In genomic region chr11:68748061-68748460, GRCh38 we compare ENCODE assay signal across 23 cellular contexts. TPM values are rescaled to one million over a fixed set of nuclear protein-coding genes. Genes with fewer than 3 reads are reported as not detected.
DNase-seq lines count a peak whose midpoint lies in the region; ATAC-seq and TF ChIP-seq lines count a peak whose summit lies in the region.
"Had no signal": no experiment of that assay in that cellular context is flagged by ENCODE, and none has a peak within 500 bp of the region (broad histone marks: within the 10 kb centered on the region; RNA-seq: fewer than 3 reads in every experiment).

No MANE protein-coding gene starts in this region.

- H3K27ac ChIP-seq in GM23338 (ENCODE audit: low read depth) (0 out of 2 replicates have a peak overlapping the region, but pooled peaks have one; percentile 78), PC-3 (ENCODE audit: low read length) (no peak overlapping the region), neutrophil (peak overlapping the region; percentile 80)
- H3K27ac ChIP-seq: A549; BLaER1 treated with 17β-estradiol and CSF1 and Interleukin-3, amounts not matched to agents 10 nM and 100 nM; GM23248 had no signal

- POLR2A ChIA-PET in PC-3 (lab: Charles Lee; ENCODE audit: unreplicated experiment): interaction anchor here (0.6 kb wide), 1 partner anchor 216 kb away, joined by 3 read pairs; no protein-coding TSS in a partner anchor

- H3K9me2 ChIP-seq in GM23338 (ENCODE audit: insufficient read depth) (no peaks in the 10 kb centered on the region), PC-3 (replicated peaks; ENCODE audit: low read length) (no peaks in the 10 kb centered on the region)

- H3K36me3 Mint-ChIP-seq in GM23338 (ENCODE audit: low read depth): peaks cover 56% of the 10 kb centered on the region
- no peaks in the 10 kb centered on the region for H3K36me3 Mint-ChIP-seq in natural killer cell treated with Interleukin-12 subunit alpha and Interleukin-12 subunit beta and Interleukin-15 and Interleukin-18, amount 100 ng/mL, for 72 hours

- no peak for DNase-seq in GM23338 (ENCODE audit: low spot score)
- DNase-seq in PC-3: peak; percentile 60
- DNase-seq in hepatic stellate cell (ENCODE audit: low spot score): no peak
- DNase-seq in natural killer cell treated with Interleukin-12 subunit alpha and Interleukin-12 subunit beta and Interleukin-15 and Interleukin-18, amount 100 ng/mL, for 72 hours (ENCODE audit: low spot score): no peak
- DNase-seq: 8988T; ACHN; AML-193; BE2C; Calu3; CD4-positive, alpha-beta T cell; COR-L47; DMS53; DMS79 treated with DMSO at 0.1 percent for 48 hours; GF-D8; GM23248; H9; HFFc6 had no signal

- H3K36me3 ChIP-seq in GM23338 (ENCODE audit: insufficient read depth) (peaks cover 26% of the 10 kb centered on the region), PC-3 (ENCODE audit: low read depth, low read length) (peaks cover 17% of the 10 kb centered on the region; the same call in 1 of the 2 replicates), neutrophil (peaks cover 38% of the 10 kb centered on the region)
- H3K36me3 ChIP-seq: BE2C had no signal

- H4K20me1 ChIP-seq in GM23338 (replicated peaks; ENCODE audit: insufficient read depth) (no peaks in the 10 kb centered on the region), PC-3 (ENCODE audit: low read length) (no peaks in the 10 kb centered on the region)

- CTCF ChIA-PET in PC-3 (lab: Charles Lee): no interaction called here

- peaks cover 4% of the 10 kb centered on the region; the same call in 1 of the 2 replicates for H3F3A ChIP-seq in GM23338 (replicated peaks; ENCODE audit: low read depth)
- H3F3A ChIP-seq in PC-3 (ENCODE audit: low read length, unreplicated experiment): no peaks in the 10 kb centered on the region

- H3K27me3 ChIP-seq in GM23338 (ENCODE audit: insufficient read depth) (no peaks in the 10 kb centered on the region), PC-3 (ENCODE audit: low read length) (no peaks in the 10 kb centered on the region), neutrophil (no peaks in the 10 kb centered on the region)
- H3K27me3 ChIP-seq: BE2C had no signal

- no peak for ATAC-seq in GM23338
- no peak for ATAC-seq in PC-3
- no peak for ATAC-seq in GM19324 (IDR thresholded peaks at IDR 0.05; ENCODE audit: low FRiP score, unreplicated experiment)
- ATAC-seq in natural killer cell treated with Interleukin-12 subunit alpha and Interleukin-12 subunit beta and Interleukin-15 and Interleukin-18, amount 100 ng/mL, for 72 hours: no peak
- ATAC-seq: A549, HCT116 had no signal

- H3K4me3 Mint-ChIP-seq in GM23338: peak overlapping the region; percentile 52
- no peak overlapping the region for H3K4me3 Mint-ChIP-seq in natural killer cell treated with Interleukin-12 subunit alpha and Interleukin-12 subunit beta and Interleukin-15 and Interleukin-18, amount 100 ng/mL, for 72 hours
- H3K4me3 Mint-ChIP-seq: CD14-positive monocyte; CD4-positive, alpha-beta T cell; HFFc6 had no signal

- H3K27ac Mint-ChIP-seq in GM23338: peak overlapping the region; percentile 85
- H3K27ac Mint-ChIP-seq in natural killer cell treated with Interleukin-12 subunit alpha and Interleukin-12 subunit beta and Interleukin-15 and Interleukin-18, amount 100 ng/mL, for 72 hours: no peak overlapping the region
- H3K27ac Mint-ChIP-seq: HFFc6 had no signal

- peaks cover 13% of the 10 kb centered on the region for H3K27me3 Mint-ChIP-seq in GM23338 (ENCODE audit: insufficient read depth, low read depth, poor library complexity)
- H3K27me3 Mint-ChIP-seq in natural killer cell treated with Interleukin-12 subunit alpha and Interleukin-12 subunit beta and Interleukin-15 and Interleukin-18, amount 100 ng/mL, for 72 hours: no peaks in the 10 kb centered on the region
- H3K27me3 Mint-ChIP-seq: CD4-positive, alpha-beta T cell had no signal

- TF ChIP-seq CTCF in GM23338 (conservative IDR thresholded peaks at IDR 0.05; ENCODE audit: low read depth in 2 of 2): no peak
- TF ChIP-seq CTCF in PC-3 (conservative IDR thresholded peaks at IDR 0.05; ENCODE audit: low read depth, low read length): no peak
- TF ChIP-seq CTCF in neutrophil (IDR thresholded peaks at IDR 0.05): no peak

- H3K9me3 Mint-ChIP-seq in GM23338: no peaks in the 10 kb centered on the region; the same call in 1 of the 3 replicates
- H3K9me3 Mint-ChIP-seq in natural killer cell treated with Interleukin-12 subunit alpha and Interleukin-12 subunit beta and Interleukin-15 and Interleukin-18, amount 100 ng/mL, for 72 hours: no peaks in the 10 kb centered on the region
- H3K9me3 Mint-ChIP-seq: CD4-positive, alpha-beta T cell; H9; HFFc6 had no signal

- peaks cover 45% of the 10 kb centered on the region for H3K4me1 Mint-ChIP-seq in GM23338
- peaks cover 0 to 9% of the 10 kb centered on the region in 2 donors for H3K4me1 Mint-ChIP-seq in natural killer cell treated with Interleukin-12 subunit alpha and Interleukin-12 subunit beta and Interleukin-15 and Interleukin-18, amount 100 ng/mL, for 72 hours (ENCODE audit: low read depth in 2 of 2)

- BruUV-seq in PC-3 (replicated peaks; lab: Mats Ljungman, UMichigan): no TSS peak

- intact Hi-C loops in PC-3 (cut with micrococcal nuclease): loop anchor here (5.0 kb wide), 1 partner anchor 116 kb away; no protein-coding TSS in a partner anchor

- H3K4me1 ChIP-seq in GM23338 (ENCODE audit: insufficient read depth): peaks cover 17% of the 10 kb centered on the region
- H3K4me1 ChIP-seq in PC-3 (ENCODE audit: insufficient read depth, low read length): peaks cover 15% of the 10 kb centered on the region
- peaks cover 29 to 36% of the 10 kb centered on the region in 2 experiments for H3K4me1 ChIP-seq in neutrophil (ENCODE audit: control insufficient read depth in 1 of 2, insufficient read depth in 1 of 2, low read depth in 1 of 2, low read length in 1 of 2)
- H3K4me1 ChIP-seq: A549 had no signal

- no peaks in the 10 kb centered on the region for H3K9me3 ChIP-seq in PC-3 (ENCODE audit: low read length)
- no peaks in the 10 kb centered on the region for H3K9me3 ChIP-seq in neutrophil
- H3K9me3 ChIP-seq: A549; BE2C; BLaER1 treated with 17β-estradiol and CSF1 and Interleukin-3, amounts not matched to agents 10 nM and 100 nM had no signal

- peak overlapping the region; percentile 85 for H3K4me2 ChIP-seq in GM23338
- H3K4me2 ChIP-seq in PC-3 (ENCODE audit: low read length): no peak overlapping the region
- H3K4me2 ChIP-seq: A549 had no signal

- H3K79me2 ChIP-seq in GM23338 (replicated peaks; ENCODE audit: insufficient read depth) (peaks cover 25% of the 10 kb centered on the region), PC-3 (ENCODE audit: low read length) (peaks cover 5% of the 10 kb centered on the region)

- 0 out of 2 replicates have a peak overlapping the region, but pooled peaks have one; percentile 68 for H3K4me3 ChIP-seq in GM23338
- H3K4me3 ChIP-seq in PC-3 (ENCODE audit: low read length): no peak overlapping the region
- H3K4me3 ChIP-seq in neutrophil (ENCODE audit: low read depth in 1 of 2, low read length in 1 of 2): no peak overlapping the region
- H3K4me3 ChIP-seq: A549; BLaER1 treated with 17β-estradiol and CSF1 and Interleukin-3, amounts not matched to agents 10 nM and 100 nM; GM23248 had no signal

- no peak overlapping the region for H2AFZ ChIP-seq in GM23338
- H2AFZ ChIP-seq in PC-3 (ENCODE audit: low read length): no peak overlapping the region
- H2AFZ ChIP-seq: GM23248 had no signal

- H3K9ac ChIP-seq in PC-3 (ENCODE audit: low read length): no peak overlapping the region
- H3K9ac ChIP-seq: BLaER1 treated with 17β-estradiol and CSF1 and Interleukin-3, amounts not matched to agents 10 nM and 100 nM; GM23248 had no signal

TF ChIP-seq in GM23338, 12 proteins besides CTCF, POLR2A, EP300 and RAD21 (continues in another document):
- TF ChIP-seq CREB1 (CRISPR knock-in tag; IDR thresholded peaks at IDR 0.05; ENCODE audit: low read depth): no peak
- TF ChIP-seq STAT1 (IDR thresholded peaks at IDR 0.05; ENCODE audit: unreplicated experiment): no peak
- TF ChIP-seq ETS1 (IDR thresholded peaks at IDR 0.05): no peak
- TF ChIP-seq NANOG (IDR thresholded peaks at IDR 0.05; ENCODE audit: borderline replicate concordance): no peak
- no peak for TF ChIP-seq EZH2phosphoT487 (IDR thresholded peaks at IDR 0.05; ENCODE audit: unreplicated experiment)
- TF ChIP-seq ZNF331 (CRISPR knock-in tag; IDR thresholded peaks at IDR 0.05; ENCODE audit: low read depth): no peak
- no peak for TF ChIP-seq JUNB (IDR thresholded peaks at IDR 0.05; ENCODE audit: unreplicated experiment)

RNA-seq across cellular contexts. Expression of gene TESMIN, which starts 3.3 kb away (rescaled TPM):
- total RNA-seq in GM23338 (2014; rRNA removed; shearing (Covaris generic)): 58.2 and 64.6 TPM in 2 replicates
- 54.5 and 54.9 TPM in 2 replicates for polyA plus RNA-seq in GM23338 (2016; fragmentation: Nextera tagmentation; extraction: Ambion mirVana)
- 25.8 and 30.2 TPM in 2 replicates for total RNA-seq in PC-3 (2014; rRNA removed)
- 1 to 10 TPM in 1 of 2 donors, under 1 TPM in 1; 0.98 to 4.9 TPM for total RNA-seq in natural killer cell treated with Interleukin-12 subunit alpha and Interleukin-12 subunit beta and Interleukin-15 and Interleukin-18, amount 100 ng/mL, for 72 hours
- total RNA-seq: GM23248 had no signal
